2 cellular contexts compared by ENCODE assay signal in genomic region chr15:40893019-40893723, GRCh38.
TF ChIP-seq lines count a peak whose summit lies in the region.

No MANE protein-coding gene starts in this region.

TF ChIP-seq in A549, 52 proteins besides CTCF, POLR2A, EP300 and RAD21:
- TF ChIP-seq SMC3 (IDR thresholded peaks at IDR 0.05) (no peak), REST (IDR thresholded peaks at IDR 0.05) (no peak), CBX2 (IDR thresholded peaks at IDR 0.05; ENCODE audit: borderline replicate concordance, low read depth) (no peak), SREBF2 (IDR thresholded peaks at IDR 0.05) (no peak), ZNF302 (CRISPR knock-in tag; IDR thresholded peaks at IDR 0.05) (no peak), MYC (IDR thresholded peaks at IDR 0.05; ENCODE audit: borderline replicate concordance, low read length) (no peak), FOXS1 (CRISPR knock-in tag; IDR thresholded peaks at IDR 0.05) (no peak), ATOH8 (CRISPR knock-in tag; IDR thresholded peaks at IDR 0.05; ENCODE audit: low read depth) (no peak), JUNB (IDR thresholded peaks at IDR 0.05) (no peak), HOXB13 (CRISPR knock-in tag; IDR thresholded peaks at IDR 0.05; ENCODE audit: low read depth) (no peak), HOXA7 (CRISPR knock-in tag; IDR thresholded peaks at IDR 0.05) (no peak), RNF2 (IDR thresholded peaks at IDR 0.05; ENCODE audit: borderline replicate concordance, low read depth) (no peak), ZSCAN20 (CRISPR knock-in tag; IDR thresholded peaks at IDR 0.05) (no peak), HEYL (CRISPR knock-in tag; IDR thresholded peaks at IDR 0.05) (no peak), ZFP36 (IDR thresholded peaks at IDR 0.05; ENCODE audit: borderline replicate concordance, partially characterized antibody) (no peak)

TF ChIP-seq in IMR-90, 13 proteins besides CTCF, POLR2A, EP300 and RAD21:
- TF ChIP-seq CEBPB (IDR thresholded peaks at IDR 0.05; ENCODE audit: low read depth, low read length) (no peak), RFX5 (IDR thresholded peaks at IDR 0.05; ENCODE audit: low read depth, low read length) (no peak), BHLHE40 (IDR thresholded peaks at IDR 0.05; ENCODE audit: low read depth, low read length) (no peak), MAFK (IDR thresholded peaks at IDR 0.05; ENCODE audit: low read depth, low read length) (no peak), CHD1 (IDR thresholded peaks at IDR 0.05; ENCODE audit: low read depth, low read length) (no peak), NFE2L2 (IDR thresholded peaks at IDR 0.05; ENCODE audit: low read depth, low read length) (no peak), MXI1 (IDR thresholded peaks at IDR 0.05; ENCODE audit: borderline replicate concordance, low read depth, low read length) (no peak)
